In genomic region chr2:20634430-20635095, GRCh38 we compare ENCODE assay signal across 1 cellular context.
TF ChIP-seq lines count a peak whose summit lies in the region.

No MANE protein-coding gene starts in this region.

TF ChIP-seq in HepG2, 621 proteins besides CTCF, POLR2A, EP300 and RAD21:
- TF ChIP-seq MTA1 (CRISPR knock-in tag; IDR thresholded peaks at IDR 0.05; ENCODE audit: borderline replicate concordance) (no peak), NR2F6 (IDR thresholded peaks at IDR 0.05) (no peak), NR2F6 (CRISPR knock-in tag; IDR thresholded peaks at IDR 0.05) (no peak), LCORL (IDR thresholded peaks at IDR 0.05) (peak; percentile 85), LCORL (CRISPR knock-in tag; IDR thresholded peaks at IDR 0.05) (no peak), ZBTB33 (CRISPR knock-in tag; IDR thresholded peaks at IDR 0.05) (no peak), ADNP (CRISPR knock-in tag; IDR thresholded peaks at IDR 0.05) (no peak), CENPX (CRISPR knock-in tag; IDR thresholded peaks at IDR 0.05) (no peak), ZNF780A (CRISPR knock-in tag; IDR thresholded peaks at IDR 0.05) (no peak), TFE3 (CRISPR knock-in tag; IDR thresholded peaks at IDR 0.05) (no peak), ZNF24 (IDR thresholded peaks at IDR 0.05) (no peak), ZNF768 (CRISPR knock-in tag; IDR thresholded peaks at IDR 0.05) (no peak), LRRFIP1 (CRISPR knock-in tag; conservative IDR thresholded peaks at IDR 0.05) (no peak), ZNF687 (CRISPR knock-in tag; IDR thresholded peaks at IDR 0.05) (peak; percentile 27; the same call in 1 of the 2 replicates), TAF1 (CRISPR knock-in tag; IDR thresholded peaks at IDR 0.05) (no peak), ZNF232 (CRISPR knock-in tag; IDR thresholded peaks at IDR 0.05; ENCODE audit: borderline replicate concordance) (no peak)
- TF ChIP-seq, protein P1, sequence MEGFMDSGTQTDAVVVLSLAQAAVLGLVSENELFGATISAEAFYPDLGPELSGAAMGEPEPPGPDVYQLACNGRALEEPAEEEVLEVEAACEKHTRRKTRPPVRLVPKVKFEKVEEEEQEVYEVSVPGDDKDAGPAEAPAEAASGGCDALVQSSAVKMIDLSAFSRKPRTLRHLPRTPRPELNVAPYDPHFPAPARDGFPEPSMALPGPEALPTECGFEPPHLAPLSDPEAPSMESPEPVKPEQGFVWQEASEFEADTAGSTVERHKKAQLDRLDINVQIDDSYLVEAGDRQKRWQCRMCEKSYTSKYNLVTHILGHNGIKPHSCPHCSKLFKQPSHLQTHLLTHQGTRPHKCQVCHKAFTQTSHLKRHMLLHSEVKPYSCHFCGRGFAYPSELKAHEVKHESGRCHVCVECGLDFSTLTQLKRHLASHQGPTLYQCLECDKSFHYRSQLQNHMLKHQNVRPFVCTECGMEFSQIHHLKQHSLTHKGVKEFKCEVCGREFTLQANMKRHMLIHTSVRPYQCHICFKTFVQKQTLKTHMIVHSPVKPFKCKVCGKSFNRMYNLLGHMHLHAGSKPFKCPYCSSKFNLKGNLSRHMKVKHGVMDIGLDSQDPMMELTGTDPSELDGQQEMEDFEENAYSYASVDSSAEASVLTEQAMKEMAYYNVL (CRISPR knock-in tag; IDR thresholded peaks at IDR 0.05; ENCODE audit: borderline replicate concordance): no peak
- TF ChIP-seq, protein P2, sequence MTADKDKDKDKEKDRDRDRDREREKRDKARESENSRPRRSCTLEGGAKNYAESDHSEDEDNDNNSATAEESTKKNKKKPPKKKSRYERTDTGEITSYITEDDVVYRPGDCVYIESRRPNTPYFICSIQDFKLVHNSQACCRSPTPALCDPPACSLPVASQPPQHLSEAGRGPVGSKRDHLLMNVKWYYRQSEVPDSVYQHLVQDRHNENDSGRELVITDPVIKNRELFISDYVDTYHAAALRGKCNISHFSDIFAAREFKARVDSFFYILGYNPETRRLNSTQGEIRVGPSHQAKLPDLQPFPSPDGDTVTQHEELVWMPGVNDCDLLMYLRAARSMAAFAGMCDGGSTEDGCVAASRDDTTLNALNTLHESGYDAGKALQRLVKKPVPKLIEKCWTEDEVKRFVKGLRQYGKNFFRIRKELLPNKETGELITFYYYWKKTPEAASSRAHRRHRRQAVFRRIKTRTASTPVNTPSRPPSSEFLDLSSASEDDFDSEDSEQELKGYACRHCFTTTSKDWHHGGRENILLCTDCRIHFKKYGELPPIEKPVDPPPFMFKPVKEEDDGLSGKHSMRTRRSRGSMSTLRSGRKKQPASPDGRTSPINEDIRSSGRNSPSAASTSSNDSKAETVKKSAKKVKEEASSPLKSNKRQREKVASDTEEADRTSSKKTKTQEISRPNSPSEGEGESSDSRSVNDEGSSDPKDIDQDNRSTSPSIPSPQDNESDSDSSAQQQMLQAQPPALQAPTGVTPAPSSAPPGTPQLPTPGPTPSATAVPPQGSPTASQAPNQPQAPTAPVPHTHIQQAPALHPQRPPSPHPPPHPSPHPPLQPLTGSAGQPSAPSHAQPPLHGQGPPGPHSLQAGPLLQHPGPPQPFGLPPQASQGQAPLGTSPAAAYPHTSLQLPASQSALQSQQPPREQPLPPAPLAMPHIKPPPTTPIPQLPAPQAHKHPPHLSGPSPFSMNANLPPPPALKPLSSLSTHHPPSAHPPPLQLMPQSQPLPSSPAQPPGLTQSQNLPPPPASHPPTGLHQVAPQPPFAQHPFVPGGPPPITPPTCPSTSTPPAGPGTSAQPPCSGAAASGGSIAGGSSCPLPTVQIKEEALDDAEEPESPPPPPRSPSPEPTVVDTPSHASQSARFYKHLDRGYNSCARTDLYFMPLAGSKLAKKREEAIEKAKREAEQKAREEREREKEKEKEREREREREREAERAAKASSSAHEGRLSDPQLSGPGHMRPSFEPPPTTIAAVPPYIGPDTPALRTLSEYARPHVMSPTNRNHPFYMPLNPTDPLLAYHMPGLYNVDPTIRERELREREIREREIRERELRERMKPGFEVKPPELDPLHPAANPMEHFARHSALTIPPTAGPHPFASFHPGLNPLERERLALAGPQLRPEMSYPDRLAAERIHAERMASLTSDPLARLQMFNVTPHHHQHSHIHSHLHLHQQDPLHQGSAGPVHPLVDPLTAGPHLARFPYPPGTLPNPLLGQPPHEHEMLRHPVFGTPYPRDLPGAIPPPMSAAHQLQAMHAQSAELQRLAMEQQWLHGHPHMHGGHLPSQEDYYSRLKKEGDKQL (CRISPR knock-in tag; IDR thresholded peaks at IDR 0.05; ENCODE audit: low read depth): no peak
- TF ChIP-seq, protein P3, sequence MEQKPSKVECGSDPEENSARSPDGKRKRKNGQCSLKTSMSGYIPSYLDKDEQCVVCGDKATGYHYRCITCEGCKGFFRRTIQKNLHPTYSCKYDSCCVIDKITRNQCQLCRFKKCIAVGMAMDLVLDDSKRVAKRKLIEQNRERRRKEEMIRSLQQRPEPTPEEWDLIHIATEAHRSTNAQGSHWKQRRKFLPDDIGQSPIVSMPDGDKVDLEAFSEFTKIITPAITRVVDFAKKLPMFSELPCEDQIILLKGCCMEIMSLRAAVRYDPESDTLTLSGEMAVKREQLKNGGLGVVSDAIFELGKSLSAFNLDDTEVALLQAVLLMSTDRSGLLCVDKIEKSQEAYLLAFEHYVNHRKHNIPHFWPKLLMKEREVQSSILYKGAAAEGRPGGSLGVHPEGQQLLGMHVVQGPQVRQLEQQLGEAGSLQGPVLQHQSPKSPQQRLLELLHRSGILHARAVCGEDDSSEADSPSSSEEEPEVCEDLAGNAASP (CRISPR knock-in tag; IDR thresholded peaks at IDR 0.05; ENCODE audit: borderline replicate concordance): no peak
TF ChIP-seq in HepG2: peak in this region for 2.
